Comparison of ENCODE assay signal across 14 cellular contexts in genomic region chr10:21625623-21626229, GRCh38.
DNase-seq lines count a peak whose midpoint lies in the region; ATAC-seq lines count a peak whose summit lies in the region.
"Had no signal": no experiment of that assay in that cellular context is flagged by ENCODE, and none has a peak within 500 bp of the region (broad histone marks: within the 10 kb centered on the region; RNA-seq: fewer than 3 reads in every experiment).

No MANE protein-coding gene starts in this region.

- H3K4me1 Mint-ChIP-seq in activated T-cell treated with anti-CD3 and anti-CD28 coated beads, Interleukin-2, amount 50 U/mL, for 72 hours (ENCODE audit: low read depth): peaks cover 19% of the 10 kb centered on the region
- peaks cover 33% of the 10 kb centered on the region for H3K4me1 Mint-ChIP-seq in activated T-cell treated with anti-CD3 and anti-CD28 coated beads, Interleukin-2, amount 50 U/mL, for 24 hours (ENCODE audit: low read depth)
- H3K4me1 Mint-ChIP-seq in CD8-positive, alpha-beta memory T cell: peaks cover 28 to 53% (median 52%) of the 10 kb centered on the region in 3 donors
- H3K4me1 Mint-ChIP-seq in T-cell (peaks cover 35 to 39% (median 38%) of the 10 kb centered on the region in 3 donors), immature natural killer cell (peaks cover 24 to 40% of the 10 kb centered on the region in 2 donors)
- peaks cover 16% of the 10 kb centered on the region for H3K4me1 Mint-ChIP-seq in activated T-cell treated with anti-CD3 and anti-CD28 coated beads, Interleukin-2, amount 50 U/mL, for 4 hours (ENCODE audit: low read depth)

- no peak overlapping the region for H3K4me3 Mint-ChIP-seq in activated T-cell treated with anti-CD3 and anti-CD28 coated beads, Interleukin-2, amount 50 U/mL, for 72 hours
- no peak overlapping the region for H3K4me3 Mint-ChIP-seq in activated T-cell treated with anti-CD3 and anti-CD28 coated beads, Interleukin-2, amount 50 U/mL, for 24 hours
- H3K4me3 Mint-ChIP-seq in CD8-positive, alpha-beta memory T cell: peak overlapping the region in 4 of 7 donors; percentile 13 to 45 (median 24)
- H3K4me3 Mint-ChIP-seq in T-cell (no peak overlapping the region), immature natural killer cell (peak overlapping the region in 4 of 5 donors; percentile 9 to 47 (median 28))
- H3K4me3 Mint-ChIP-seq in activated T-cell treated with anti-CD3 and anti-CD28 coated beads, Interleukin-2, amount 50 U/mL, for 4 hours: no peak overlapping the region

- H3K27me3 Mint-ChIP-seq in activated T-cell treated with anti-CD3 and anti-CD28 coated beads, Interleukin-2, amount 50 U/mL, for 72 hours (ENCODE audit: low read depth): no peaks in the 10 kb centered on the region
- H3K27me3 Mint-ChIP-seq in activated T-cell treated with anti-CD3 and anti-CD28 coated beads, Interleukin-2, amount 50 U/mL, for 24 hours: no peaks in the 10 kb centered on the region
- H3K27me3 Mint-ChIP-seq in CD8-positive, alpha-beta memory T cell: no peaks in the 10 kb centered on the region
- H3K27me3 Mint-ChIP-seq in T-cell (no peaks in the 10 kb centered on the region), immature natural killer cell (ENCODE audit: low read depth in 3 of 3) (peaks cover 0 to 1% (median 0%) of the 10 kb centered on the region in 3 donors)
- H3K27me3 Mint-ChIP-seq in activated T-cell treated with anti-CD3 and anti-CD28 coated beads, Interleukin-2, amount 50 U/mL, for 4 hours (ENCODE audit: low read depth): no peaks in the 10 kb centered on the region

- H3K9me3 ChIP-seq in CD8-positive, alpha-beta memory T cell (ENCODE audit: low read length): no peaks in the 10 kb centered on the region

- CTCF ChIA-PET in CD8-positive, alpha-beta memory T cell (lab: Charles Lee): interaction anchor here (1.0 kb wide), 1 partner anchor 130 kb away, joined by 3 read pairs; no protein-coding TSS in a partner anchor
- CTCF ChIA-PET in T-cell (lab: Charles Lee): interaction anchor here in 1 of 2 donors (0.5 kb wide), 1 partner anchor 48 kb away, joined by 4 read pairs; no protein-coding TSS in a partner anchor

- H3K9me3 Mint-ChIP-seq in activated T-cell treated with anti-CD3 and anti-CD28 coated beads, Interleukin-2, amount 50 U/mL, for 72 hours: peaks cover 0 to under 1% of the 10 kb centered on the region in 2 donors
- no peaks in the 10 kb centered on the region for H3K9me3 Mint-ChIP-seq in activated T-cell treated with anti-CD3 and anti-CD28 coated beads, Interleukin-2, amount 50 U/mL, for 24 hours
- no peaks in the 10 kb centered on the region for H3K9me3 Mint-ChIP-seq in CD8-positive, alpha-beta memory T cell
- no peaks in the 10 kb centered on the region for H3K9me3 Mint-ChIP-seq in T-cell
- H3K9me3 Mint-ChIP-seq in immature natural killer cell: no peaks in the 10 kb centered on the region
- H3K9me3 Mint-ChIP-seq in activated T-cell treated with anti-CD3 and anti-CD28 coated beads, Interleukin-2, amount 50 U/mL, for 4 hours: no peaks in the 10 kb centered on the region

- H3K27me3 ChIP-seq in CD8-positive, alpha-beta memory T cell (ENCODE audit: insufficient read depth, low read length, poor library complexity, severe bottlenecking): no peaks in the 10 kb centered on the region

- no peak for DNase-seq in activated T-cell treated with anti-CD3 and anti-CD28 coated beads, Interleukin-2, amount 50 U/mL, for 72 hours
- no peak for DNase-seq in activated T-cell treated with anti-CD3 and anti-CD28 coated beads, Interleukin-2, amount 50 U/mL, for 24 hours
- no peak for DNase-seq in CD8-positive, alpha-beta memory T cell
- DNase-seq in T-cell (no peak), immature natural killer cell (peak in 2 of 3 donors; percentile 5 to 8), NCI-H2227 (lab: John Stamatoyannopoulos, UW; ENCODE audit: unreplicated experiment) (no peak), NCI-H2227 treated with DMSO at 0.1 percent for 48 hours (lab: John Stamatoyannopoulos, UW) (no peak)
- DNase-seq in activated T-cell treated with anti-CD3 and anti-CD28 coated beads, Interleukin-2, amount 50 U/mL, for 4 hours: no peak
- DNase-seq: C1 segment of cervical spinal cord, NCI-H1092, NCI-H2107, Right ventricle myocardium superior had no signal

- ATAC-seq in activated T-cell treated with anti-CD3 and anti-CD28 coated beads, Interleukin-2, amount 50 U/mL, for 72 hours (replicated peaks in 1 of 2): no peak
- ATAC-seq in T-cell (replicated peaks in 1 of 4): peak in 1 of 4 experiments; percentile 35
- no peak for ATAC-seq in activated T-cell treated with anti-CD3 and anti-CD28 coated beads, Interleukin-2, amount 50 U/mL, for 4 hours
- ATAC-seq: PC-3 had no signal

- H3K36me3 Mint-ChIP-seq in activated T-cell treated with anti-CD3 and anti-CD28 coated beads, Interleukin-2, amount 50 U/mL, for 72 hours (ENCODE audit: insufficient read depth in 2 of 2): peaks cover 9 to 33% of the 10 kb centered on the region in 2 donors
- H3K36me3 Mint-ChIP-seq in activated T-cell treated with anti-CD3 and anti-CD28 coated beads, Interleukin-2, amount 50 U/mL, for 24 hours (ENCODE audit: low read depth): peaks cover 81% of the 10 kb centered on the region
- peaks cover 18 to 61% (median 29%) of the 10 kb centered on the region in 3 donors for H3K36me3 Mint-ChIP-seq in CD8-positive, alpha-beta memory T cell
- H3K36me3 Mint-ChIP-seq in T-cell: peaks cover 60% of the 10 kb centered on the region
- peaks cover 10 to 27% (median 15%) of the 10 kb centered on the region in 3 donors for H3K36me3 Mint-ChIP-seq in immature natural killer cell
- H3K36me3 Mint-ChIP-seq in activated T-cell treated with anti-CD3 and anti-CD28 coated beads, Interleukin-2, amount 50 U/mL, for 4 hours (ENCODE audit: insufficient read depth): peaks cover 42% of the 10 kb centered on the region

- peaks cover 8% of the 10 kb centered on the region for H3K4me1 ChIP-seq in CD8-positive, alpha-beta memory T cell (ENCODE audit: insufficient read depth, low read length)

- H3K36me3 ChIP-seq in CD8-positive, alpha-beta memory T cell (ENCODE audit: insufficient read depth, low read length): peaks cover 7% of the 10 kb centered on the region

- H3K4me3 ChIP-seq in CD8-positive, alpha-beta memory T cell (ENCODE audit: low read length): no peak overlapping the region
- H3K4me3 ChIP-seq: K562 had no signal

- no peak overlapping the region for H3K27ac ChIP-seq in CD8-positive, alpha-beta memory T cell (ENCODE audit: low read depth, low read length)

- POLR2A ChIA-PET in CD8-positive, alpha-beta memory T cell (lab: Charles Lee): no interaction called here
- POLR2A ChIA-PET in T-cell (lab: Charles Lee): interaction anchor here in 1 of 2 donors (0.6 kb wide), 1 partner anchor 214 kb away, joined by 3 read pairs; no protein-coding TSS in a partner anchor

- peak overlapping the region; percentile 24 for H3K27ac Mint-ChIP-seq in activated T-cell treated with anti-CD3 and anti-CD28 coated beads, Interleukin-2, amount 50 U/mL, for 72 hours
- no peak overlapping the region for H3K27ac Mint-ChIP-seq in activated T-cell treated with anti-CD3 and anti-CD28 coated beads, Interleukin-2, amount 50 U/mL, for 24 hours
- H3K27ac Mint-ChIP-seq in CD8-positive, alpha-beta memory T cell: peak overlapping the region in 6 of 8 donors; percentile 28 to 94 (median 64)
- peak overlapping the region; percentile 29 to 30 for H3K27ac Mint-ChIP-seq in T-cell
- H3K27ac Mint-ChIP-seq in immature natural killer cell: peak overlapping the region; percentile 58 to 90 (median 78)

Comparison
In these comparisons a context has a peak if more than half of its experiments do, and no peak if none do; other contexts are left out.
1. DNase-seq: peak in immature natural killer cell (2 of 3); none in activated T-cell treated with anti-CD3 and anti-CD28 coated beads, Interleukin-2, amount 50 U/mL, for 72 hours (0 of 2), activated T-cell treated with anti-CD3 and anti-CD28 coated beads, Interleukin-2, amount 50 U/mL, for 24 hours (single experiment), CD8-positive, alpha-beta memory T cell (0 of 5), T-cell (0 of 34), NCI-H2227 (single experiment), NCI-H2227 treated with DMSO at 0.1 percent for 48 hours (single experiment) and activated T-cell treated with anti-CD3 and anti-CD28 coated beads, Interleukin-2, amount 50 U/mL, for 4 hours (single experiment).
2. H3K4me3 Mint-ChIP-seq: peak in CD8-positive, alpha-beta memory T cell (4 of 7) and immature natural killer cell (4 of 5); none in activated T-cell treated with anti-CD3 and anti-CD28 coated beads, Interleukin-2, amount 50 U/mL, for 72 hours (0 of 2), activated T-cell treated with anti-CD3 and anti-CD28 coated beads, Interleukin-2, amount 50 U/mL, for 24 hours (single experiment), T-cell (0 of 3) and activated T-cell treated with anti-CD3 and anti-CD28 coated beads, Interleukin-2, amount 50 U/mL, for 4 hours (single experiment).